ENCODE assay signal across 13 cellular contexts in the genomic region with DNA sequence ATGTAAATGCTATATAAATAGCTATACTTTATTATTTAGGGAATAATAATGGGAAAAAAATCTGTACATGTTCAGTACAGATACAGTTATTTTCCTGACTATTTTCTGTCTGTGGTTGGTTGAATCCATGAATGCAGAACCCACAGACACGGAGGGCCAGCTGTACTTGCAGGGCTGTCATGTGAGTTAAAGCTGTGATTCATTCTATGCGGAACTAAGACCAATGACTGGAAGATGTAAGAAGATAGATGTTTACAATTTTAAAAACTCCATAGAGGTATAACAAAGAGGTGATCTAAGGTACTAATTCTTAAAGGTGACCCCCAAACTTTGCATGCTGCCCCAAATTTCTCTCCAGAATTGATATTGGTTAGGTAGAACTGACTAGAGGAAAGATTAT. TPM values are rescaled to one million over a fixed set of nuclear protein-coding genes. Genes with fewer than 3 reads are reported as not detected.
A peak's percentile ranks its signal among the peaks of the same experiment; 100 is the strongest.
DNase-seq lines count a peak whose midpoint lies in the region; ATAC-seq and TF ChIP-seq lines count a peak whose summit lies in the region.
"Had no signal": no experiment of that assay in that cellular context is flagged by ENCODE, and none has a peak within 500 bp of the region (broad histone marks: within the 10 kb centered on the region; RNA-seq: fewer than 3 reads in every experiment).

No MANE protein-coding gene starts in this region.

- no peak overlapping the region for H3K4me3 Mint-ChIP-seq in nephron progenitor cell
- no peak overlapping the region for H3K4me3 Mint-ChIP-seq in stimulated activated memory B cell treated with anti-CD40 and anti-IgM and Interleukin-4, amounts not matched to agents 10 μg/mL and 1 μg/mL and 100 μg/mL, for 72 hours

- in situ Hi-C loops in SK-MEL-5 (cut with HindIII; ENCODE audit: low pct_unique_long_range_greater_than_20kb, low sequenced_read_pairs) = no loop called here

- peak; percentile 67 for DNase-seq in CD1c-positive myeloid dendritic cell (ENCODE audit: extremely low spot score)
- DNase-seq in SK-MEL-5 (ENCODE audit: low read depth, low spot score) = peak; percentile 67
- peak; percentile 85 for DNase-seq in fibroblast of peridontal ligament (ENCODE audit: extremely low read depth)
- DNase-seq in nephron progenitor cell = no peak
- no peak for DNase-seq in H7
- no peak for DNase-seq in NCI-H69 (lab: John Stamatoyannopoulos, UW)
- DNase-seq: activated T-cell treated with anti-CD3 and anti-CD28 coated beads for 4 hours, RPMI8226, thyroid gland had no signal

- no peaks in the 10 kb centered on the region for H3K27me3 Mint-ChIP-seq in nephron progenitor cell (ENCODE audit: low read depth, poor library complexity)
- H3K27me3 Mint-ChIP-seq in stimulated activated memory B cell treated with anti-CD40 and anti-IgM and Interleukin-4, amounts not matched to agents 10 μg/mL and 1 μg/mL and 100 μg/mL, for 72 hours = no peaks in the 10 kb centered on the region

- H3K27ac Mint-ChIP-seq in nephron progenitor cell = peak overlapping the region; percentile 22
- no peak overlapping the region for H3K27ac Mint-ChIP-seq in stimulated activated memory B cell treated with anti-CD40 and anti-IgM and Interleukin-4, amounts not matched to agents 10 μg/mL and 1 μg/mL and 100 μg/mL, for 72 hours

- H3K27me3 ChIP-seq in H7 (ENCODE audit: control insufficient read depth, insufficient read depth, low read length) = no peaks in the 10 kb centered on the region
- H3K27me3 ChIP-seq: body of pancreas, thyroid gland had no signal

- no peaks in the 10 kb centered on the region for H3K4me1 Mint-ChIP-seq in nephron progenitor cell
- H3K4me1 Mint-ChIP-seq in stimulated activated memory B cell treated with anti-CD40 and anti-IgM and Interleukin-4, amounts not matched to agents 10 μg/mL and 1 μg/mL and 100 μg/mL, for 72 hours = no peaks in the 10 kb centered on the region

- peaks cover 82% of the 10 kb centered on the region for H3K36me3 Mint-ChIP-seq in nephron progenitor cell (ENCODE audit: low read depth)
- H3K36me3 Mint-ChIP-seq in stimulated activated memory B cell treated with anti-CD40 and anti-IgM and Interleukin-4, amounts not matched to agents 10 μg/mL and 1 μg/mL and 100 μg/mL, for 72 hours = peaks cover 45% of the 10 kb centered on the region

- TF ChIP-seq CTCF in nephron progenitor cell (IDR thresholded peaks at IDR 0.05) = no peak

- H3K9me3 Mint-ChIP-seq in nephron progenitor cell = peaks cover 22% of the 10 kb centered on the region
- H3K9me3 Mint-ChIP-seq in stimulated activated memory B cell treated with anti-CD40 and anti-IgM and Interleukin-4, amounts not matched to agents 10 μg/mL and 1 μg/mL and 100 μg/mL, for 72 hours = no peaks in the 10 kb centered on the region

- H3K4me3 ChIP-seq in H7 (ENCODE audit: insufficient read depth, low read depth, low read length) = no peak overlapping the region
- H3K4me3 ChIP-seq: body of pancreas, K562, thyroid gland had no signal

- H3K36me3 ChIP-seq in H7 (replicated peaks; ENCODE audit: control insufficient read depth, insufficient read depth, low read length) = peaks cover 1% of the 10 kb centered on the region; the same call in 1 of the 2 replicates
- H3K36me3 ChIP-seq: thyroid gland had no signal

- ATAC-seq in GM21619 (IDR thresholded peaks at IDR 0.05; ENCODE audit: unreplicated experiment) = no peak
- no peak for ATAC-seq in stimulated activated memory B cell treated with anti-CD40 and anti-IgM and Interleukin-4, amounts not matched to agents 10 μg/mL and 1 μg/mL and 100 μg/mL, for 72 hours
- ATAC-seq: body of pancreas, K562 had no signal

RNA-seq across cellular contexts. Expression of gene PCNX4, which starts 14.6 kb away (rescaled TPM):
- total RNA-seq in SK-MEL-5 (2014; rRNA removed; shearing (Covaris generic)) = 54.8 and 55.1 TPM in 2 replicates
- polyA plus RNA-seq in SK-MEL-5 (2015; cell fraction: cytosol; rRNA removed) = 31.7 and 51.4 TPM in 2 replicates
- polyA plus RNA-seq in SK-MEL-5 (2015; cell fraction: nucleus; rRNA removed) = 95.5 and 128 TPM in 2 replicates
- 33.9 and 35.5 TPM in 2 replicates for total RNA-seq in H7 (2014; rRNA removed; shearing (Covaris generic))

RNA-seq across cellular contexts. Expression of gene DHRS7, which starts 58.9 kb away (rescaled TPM):
- 103 and 110 TPM in 2 replicates for total RNA-seq in SK-MEL-5 (2014; rRNA removed; shearing (Covaris generic))
- polyA plus RNA-seq in SK-MEL-5 (2015; cell fraction: cytosol; rRNA removed) = 80.0 and 104 TPM in 2 replicates
- polyA plus RNA-seq in SK-MEL-5 (2015; cell fraction: nucleus; rRNA removed) = 9.2 and 11.8 TPM in 2 replicates
- total RNA-seq in H7 (2014; rRNA removed; shearing (Covaris generic)) = 24.0 and 40.0 TPM in 2 replicates

Comparison
In these comparisons a context has a peak if more than half of its experiments do, and no peak if none do; other contexts are left out.
1. DNase-seq: peak in CD1c-positive myeloid dendritic cell (single experiment), SK-MEL-5 (single experiment) and fibroblast of peridontal ligament (single experiment); none in nephron progenitor cell (single experiment), H7 (single experiment) and NCI-H69 (single experiment).